ENCODE assay signal across 11 cellular contexts in the genomic region with DNA sequence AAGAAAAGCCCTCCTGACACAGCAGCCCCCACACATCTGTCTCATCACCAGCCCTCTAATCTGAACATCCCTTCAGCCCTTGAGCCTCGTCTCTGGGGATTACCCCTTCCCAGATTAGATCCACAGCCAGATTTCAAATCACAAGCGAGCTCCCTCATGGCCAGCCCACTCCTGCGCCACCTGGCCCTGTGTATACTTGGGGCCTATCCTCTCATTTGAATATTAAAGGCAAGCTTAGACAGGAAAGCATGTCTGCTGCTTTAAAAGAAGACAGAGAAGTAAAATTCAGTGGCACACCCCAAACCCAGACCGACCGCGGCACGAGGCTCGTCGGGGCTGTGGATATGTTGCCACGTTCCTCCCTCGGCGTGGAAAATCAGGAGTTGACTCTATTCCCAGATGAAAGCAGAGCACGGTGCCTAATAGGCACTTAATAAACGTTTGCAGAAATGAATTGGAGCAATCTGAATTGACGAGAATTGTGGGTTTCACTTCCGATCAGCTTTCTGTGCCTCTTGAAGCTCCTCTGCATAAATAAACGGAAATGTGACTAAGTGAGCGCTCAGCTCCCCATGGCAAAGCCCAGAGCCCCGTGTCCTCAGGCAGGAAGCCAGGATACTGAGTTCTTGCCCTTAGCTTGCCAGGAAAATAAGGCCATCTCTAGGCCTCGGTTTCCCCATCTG.
A peak's percentile ranks its signal among the peaks of the same experiment; 100 is the strongest.
DNase-seq lines count a peak whose midpoint lies in the region; ATAC-seq and TF ChIP-seq lines count a peak whose summit lies in the region.
"Had no signal": no experiment of that assay in that cellular context is flagged by ENCODE, and none has a peak within 500 bp of the region (broad histone marks: within the 10 kb centered on the region; RNA-seq: fewer than 3 reads in every experiment).

No MANE protein-coding gene starts in this region.

- TF ChIP-seq CTCF in WERI-Rb-1 (IDR thresholded peaks at IDR 0.05; ENCODE audit: low read depth, low read length) (no peak), nephron (IDR thresholded peaks at IDR 0.05; ENCODE audit: unreplicated experiment in 3 of 3) (no peak)

- peaks cover 9% of the 10 kb centered on the region for H3K27me3 Mint-ChIP-seq in nephron (ENCODE audit: low read depth)

- H3K27ac ChIP-seq in Karpas-422 (ENCODE audit: low read length) (peak overlapping the region; percentile 55), WERI-Rb-1 (peak overlapping the region; percentile 87)

- no peaks in the 10 kb centered on the region for H4K20me1 ChIP-seq in Karpas-422 (ENCODE audit: insufficient read depth, low read depth, low read length)

- H3K4me3 Mint-ChIP-seq in nephron, result no peak overlapping the region

- H3K4me1 Mint-ChIP-seq in nephron, result peaks cover 16% of the 10 kb centered on the region

- H3K79me2 ChIP-seq in Karpas-422 (ENCODE audit: low read length), result peaks cover 7% of the 10 kb centered on the region; the same call in 1 of the 2 replicates

- H3K9me3 Mint-ChIP-seq in nephron, result no peaks in the 10 kb centered on the region

- peaks cover 19% of the 10 kb centered on the region for H3K36me3 ChIP-seq in Karpas-422 (ENCODE audit: insufficient read depth, low read length)
- H3K36me3 ChIP-seq in WERI-Rb-1, result peaks cover 61% of the 10 kb centered on the region

- H3K4me1 ChIP-seq in Karpas-422 (ENCODE audit: low read length), result peaks cover 27% of the 10 kb centered on the region

- peak overlapping the region in 2 of 3 experiments; percentile 16 to 40 for H3K27ac Mint-ChIP-seq in nephron

- H3K9ac ChIP-seq in Karpas-422 (ENCODE audit: low read length), result no peak overlapping the region; the same call in 1 of the 2 replicates

- no peak overlapping the region for H2AFZ ChIP-seq in Karpas-422 (ENCODE audit: low read length)

- H3K4me2 ChIP-seq in Karpas-422 (ENCODE audit: low read depth, low read length, poor library complexity, severe bottlenecking), result no peak overlapping the region

- H3K4me3 ChIP-seq in Karpas-422 (ENCODE audit: low read length) (no peak overlapping the region), WERI-Rb-1 (ENCODE audit: low read depth, low read length) (no peak overlapping the region)
- H3K4me3 ChIP-seq: dorsolateral prefrontal cortex had no signal

- H3K36me3 Mint-ChIP-seq in nephron (ENCODE audit: low read depth), result peaks cover 64% of the 10 kb centered on the region

- no peaks in the 10 kb centered on the region for H3K27me3 ChIP-seq in Karpas-422 (ENCODE audit: low read length)
- H3K27me3 ChIP-seq in WERI-Rb-1 (ENCODE audit: insufficient read depth, low read depth, severe bottlenecking), result no peaks in the 10 kb centered on the region
- H3K27me3 ChIP-seq: dorsolateral prefrontal cortex had no signal

- ATAC-seq in GM18868 (IDR thresholded peaks at IDR 0.05; ENCODE audit: unreplicated experiment) (no peak), HG03135 (IDR thresholded peaks at IDR 0.05; ENCODE audit: unreplicated experiment) (no peak), HG03196 (IDR thresholded peaks at IDR 0.05; ENCODE audit: unreplicated experiment) (no peak)

- no peaks in the 10 kb centered on the region for H3K9me2 ChIP-seq in Karpas-422 (replicated peaks; ENCODE audit: insufficient read depth, low read length)

- peak; percentile 37 for DNase-seq in EL
- DNase-seq in Karpas-422, result peak; percentile 55
- DNase-seq in WERI-Rb-1, result peak; percentile 95
- DNase-seq in NCI-H1092 (lab: John Stamatoyannopoulos, UW), result no peak
- DNase-seq: dorsolateral prefrontal cortex; NCI-H1930; stimulated activated CD4-positive, alpha-beta T cell treated with anti-CD3 and anti-CD28 coated beads, Interleukin-4, amount 100 ng/mL, for 4 hours had no signal

- H3K9me3 ChIP-seq in Karpas-422 (ENCODE audit: low read length) (no peaks in the 10 kb centered on the region), WERI-Rb-1 (ENCODE audit: severe bottlenecking) (peaks cover 8% of the 10 kb centered on the region)
